ENCODE assay signal across 3 cellular contexts in the genomic region with DNA sequence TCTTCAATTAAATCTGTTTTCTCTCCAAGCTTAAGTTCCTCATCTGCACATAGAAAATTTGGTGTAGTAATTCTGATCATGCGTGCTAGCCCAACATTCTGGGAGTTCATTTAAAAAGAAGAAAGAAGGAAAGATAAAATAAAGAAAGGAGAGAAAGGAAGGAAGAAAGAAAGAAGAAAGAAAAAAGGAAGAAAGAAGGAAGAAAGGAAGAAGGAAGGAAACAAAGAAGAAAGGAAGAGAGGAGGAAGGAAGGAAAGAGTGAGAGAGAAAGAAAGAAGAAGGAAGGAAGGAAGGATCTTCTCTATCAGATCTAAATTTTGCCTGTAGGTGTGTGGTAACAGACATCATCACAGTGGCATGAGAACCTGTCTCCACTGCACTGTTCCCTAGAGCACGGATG.
TF ChIP-seq lines count a peak whose summit lies in the region.

No MANE protein-coding gene starts in this region.

TF ChIP-seq in HepG2, 621 proteins besides CTCF, POLR2A, EP300 and RAD21:
- TF ChIP-seq ATF7 (IDR thresholded peaks at IDR 0.05): peak; percentile 21; the same call in 1 of the 2 replicates
- TF ChIP-seq ATF7 (CRISPR knock-in tag; IDR thresholded peaks at IDR 0.05): no peak
- TF ChIP-seq NONO (IDR thresholded peaks at IDR 0.05): 0 out of 2 replicates have a peak, but pooled peaks have one; percentile 57
- no peak for TF ChIP-seq NONO (CRISPR knock-in tag; conservative IDR thresholded peaks at IDR 0.05)
- TF ChIP-seq, protein P1, sequence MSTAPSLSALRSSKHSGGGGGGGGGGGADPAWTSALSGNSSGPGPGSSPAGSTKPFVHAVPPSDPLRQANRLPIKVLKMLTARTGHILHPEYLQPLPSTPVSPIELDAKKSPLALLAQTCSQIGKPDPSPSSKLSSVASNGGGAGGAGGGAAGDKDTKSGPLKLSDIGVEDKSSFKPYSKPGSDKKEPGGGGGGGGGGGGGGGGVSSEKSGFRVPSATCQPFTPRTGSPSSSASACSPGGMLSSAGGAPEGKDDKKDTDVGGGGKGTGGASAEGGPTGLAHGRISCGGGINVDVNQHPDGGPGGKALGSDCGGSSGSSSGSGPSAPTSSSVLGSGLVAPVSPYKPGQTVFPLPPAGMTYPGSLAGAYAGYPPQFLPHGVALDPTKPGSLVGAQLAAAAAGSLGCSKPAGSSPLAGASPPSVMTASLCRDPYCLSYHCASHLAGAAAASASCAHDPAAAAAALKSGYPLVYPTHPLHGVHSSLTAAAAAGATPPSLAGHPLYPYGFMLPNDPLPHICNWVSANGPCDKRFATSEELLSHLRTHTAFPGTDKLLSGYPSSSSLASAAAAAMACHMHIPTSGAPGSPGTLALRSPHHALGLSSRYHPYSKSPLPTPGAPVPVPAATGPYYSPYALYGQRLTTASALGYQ (CRISPR knock-in tag; IDR thresholded peaks at IDR 0.05): no peak
- TF ChIP-seq PLRG1 (conservative IDR thresholded peaks at IDR 0.05): 0 out of 2 replicates have a peak, but pooled peaks have one; percentile 59

TF ChIP-seq in HEK293, 187 proteins besides CTCF, POLR2A, EP300 and RAD21:
- TF ChIP-seq ZNF366 (tag by site-specific recombination; conservative IDR thresholded peaks at IDR 0.05) (peak; percentile 86), ZNF664 (tag by site-specific recombination; IDR thresholded peaks at IDR 0.05) (no peak)

TF ChIP-seq in HEK293T, 16 proteins besides CTCF, POLR2A, EP300 and RAD21:
- no peak for TF ChIP-seq SP1 (IDR thresholded peaks at IDR 0.05)
- TF ChIP-seq HDGF (IDR thresholded peaks at IDR 0.05; ENCODE audit: borderline replicate concordance): no peak
- no peak for TF ChIP-seq BHLHE40 (IDR thresholded peaks at IDR 0.05; ENCODE audit: borderline replicate concordance)
- no peak for TF ChIP-seq L3MBTL2 (conservative IDR thresholded peaks at IDR 0.05)
- TF ChIP-seq FOXK2 (IDR thresholded peaks at IDR 0.05): no peak
- no peak for TF ChIP-seq NFRKB (IDR thresholded peaks at IDR 0.05)
- no peak for TF ChIP-seq ARNT (IDR thresholded peaks at IDR 0.05)
- TF ChIP-seq, protein P2, sequence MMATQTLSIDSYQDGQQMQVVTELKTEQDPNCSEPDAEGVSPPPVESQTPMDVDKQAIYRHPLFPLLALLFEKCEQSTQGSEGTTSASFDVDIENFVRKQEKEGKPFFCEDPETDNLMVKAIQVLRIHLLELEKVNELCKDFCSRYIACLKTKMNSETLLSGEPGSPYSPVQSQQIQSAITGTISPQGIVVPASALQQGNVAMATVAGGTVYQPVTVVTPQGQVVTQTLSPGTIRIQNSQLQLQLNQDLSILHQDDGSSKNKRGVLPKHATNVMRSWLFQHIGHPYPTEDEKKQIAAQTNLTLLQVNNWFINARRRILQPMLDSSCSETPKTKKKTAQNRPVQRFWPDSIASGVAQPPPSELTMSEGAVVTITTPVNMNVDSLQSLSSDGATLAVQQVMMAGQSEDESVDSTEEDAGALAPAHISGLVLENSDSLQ (IDR thresholded peaks at IDR 0.05): no peak
- no peak for TF ChIP-seq SUZ12 (IDR thresholded peaks at IDR 0.05)
- no peak for TF ChIP-seq ZNF384 (IDR thresholded peaks at IDR 0.05)
- no peak for TF ChIP-seq ELF4 (IDR thresholded peaks at IDR 0.05)
- TF ChIP-seq FOXA1 (IDR thresholded peaks at IDR 0.05): no peak
- TF ChIP-seq TARDBP (IDR thresholded peaks at IDR 0.05): no peak
- no peak for TF ChIP-seq LEF1 (IDR thresholded peaks at IDR 0.05; ENCODE audit: borderline replicate concordance)
- no peak for TF ChIP-seq CTBP1 (IDR thresholded peaks at IDR 0.05; ENCODE audit: borderline replicate concordance)
